1 cellular context compared by ENCODE assay signal in genomic region chr17:7023576-7024401, GRCh38.
TF ChIP-seq lines count a peak whose summit lies in the region.

No MANE protein-coding gene starts in this region.

TF ChIP-seq in GM12878, 131 proteins besides CTCF, POLR2A, EP300 and RAD21 (continues in another document):
- TF ChIP-seq CREB1 (IDR thresholded peaks at IDR 0.05; ENCODE audit: low read depth) (peak; percentile 65), IRF4 (IDR thresholded peaks at IDR 0.05; ENCODE audit: low read depth, low read length) (no peak), SP1 (IDR thresholded peaks at IDR 0.05; ENCODE audit: low read depth, low read length) (no peak), FOS (IDR thresholded peaks at IDR 0.05; ENCODE audit: borderline replicate concordance, extremely low read depth, insufficient read length) (no peak), POLR2AphosphoS5 (IDR thresholded peaks at IDR 0.05; ENCODE audit: low read length) (no peak), TCF7 (IDR thresholded peaks at IDR 0.05; ENCODE audit: borderline replicate concordance) (no peak), NFXL1 (IDR thresholded peaks at IDR 0.05; ENCODE audit: borderline replicate concordance) (no peak), MYC (IDR thresholded peaks at IDR 0.05; ENCODE audit: insufficient read depth, insufficient read length, insufficient replicate concordance, low read length, severe bottlenecking) (no peak), TCF12 (IDR thresholded peaks at IDR 0.05; ENCODE audit: low read depth, low read length) (no peak), PKNOX1 (IDR thresholded peaks at IDR 0.05) (no peak), TBL1XR1 (IDR thresholded peaks at IDR 0.05; ENCODE audit: low read depth, low read length) (no peak), BHLHE40 (IDR thresholded peaks at IDR 0.05; ENCODE audit: borderline replicate concordance in 1 of 2, low read depth in 2 of 2, low read length in 1 of 2) (peak in 1 of 2 experiments; percentile 35; a peak in 1 of 4 replicates), CHD4 (IDR thresholded peaks at IDR 0.05) (no peak), STAT3 (IDR thresholded peaks at IDR 0.05; ENCODE audit: low read depth, low read length) (no peak), MYB (IDR thresholded peaks at IDR 0.05; ENCODE audit: borderline replicate concordance, low read depth, low read length) (no peak), TAF1 (IDR thresholded peaks at IDR 0.05; ENCODE audit: borderline replicate concordance, low read depth, low read length) (no peak), SMAD1 (IDR thresholded peaks at IDR 0.05; ENCODE audit: low read depth, partially characterized antibody) (no peak), E4F1 (IDR thresholded peaks at IDR 0.05; ENCODE audit: borderline replicate concordance, partially characterized antibody) (no peak), PAX5 (IDR thresholded peaks at IDR 0.05; ENCODE audit: borderline replicate concordance, low read depth, low read length) (no peak), CUX1 (IDR thresholded peaks at IDR 0.05; ENCODE audit: insufficient replicate concordance, low read depth, low read length) (no peak), ZNF384 (IDR thresholded peaks at IDR 0.05; ENCODE audit: borderline replicate concordance, low read depth, low read length) (no peak), RB1 (IDR thresholded peaks at IDR 0.05; ENCODE audit: borderline replicate concordance) (0 out of 2 replicates have a peak, but pooled peaks have one; percentile 27), JUND (IDR thresholded peaks at IDR 0.05; ENCODE audit: low read depth, low read length) (0 out of 2 replicates have a peak, but pooled peaks have one; percentile 10), HDGF (IDR thresholded peaks at IDR 0.05) (no peak), CEBPB (IDR thresholded peaks at IDR 0.05; ENCODE audit: borderline replicate concordance in 1 of 2, low read depth in 2 of 2, low read length in 2 of 2) (no peak), RAD51 (IDR thresholded peaks at IDR 0.05) (no peak), CBX3 (IDR thresholded peaks at IDR 0.05; ENCODE audit: borderline replicate concordance, low read depth) (no peak), BACH1 (IDR thresholded peaks at IDR 0.05; ENCODE audit: borderline replicate concordance) (peak; percentile 28; the same call in 1 of the 2 replicates), BCL3 (IDR thresholded peaks at IDR 0.05; ENCODE audit: borderline replicate concordance, insufficient read depth, low read depth, low read length, poor library complexity, severe bottlenecking) (no peak), DPF2 (IDR thresholded peaks at IDR 0.05) (0 out of 2 replicates have a peak, but pooled peaks have one; percentile 16), ZBTB40 (IDR thresholded peaks at IDR 0.05; ENCODE audit: borderline replicate concordance) (no peak), CHD2 (IDR thresholded peaks at IDR 0.05; ENCODE audit: borderline replicate concordance, low read depth, low read length) (0 out of 2 replicates have a peak, but pooled peaks have one; percentile 25), NR2F1 (conservative IDR thresholded peaks at IDR 0.05) (no peak), IRF3 (IDR thresholded peaks at IDR 0.05) (no peak), CREM (IDR thresholded peaks at IDR 0.05; ENCODE audit: low read depth) (peak; percentile 63), POLR2AphosphoS2 (IDR thresholded peaks at IDR 0.05; ENCODE audit: low read depth, low read length) (no peak)
- TF ChIP-seq, protein P1, sequence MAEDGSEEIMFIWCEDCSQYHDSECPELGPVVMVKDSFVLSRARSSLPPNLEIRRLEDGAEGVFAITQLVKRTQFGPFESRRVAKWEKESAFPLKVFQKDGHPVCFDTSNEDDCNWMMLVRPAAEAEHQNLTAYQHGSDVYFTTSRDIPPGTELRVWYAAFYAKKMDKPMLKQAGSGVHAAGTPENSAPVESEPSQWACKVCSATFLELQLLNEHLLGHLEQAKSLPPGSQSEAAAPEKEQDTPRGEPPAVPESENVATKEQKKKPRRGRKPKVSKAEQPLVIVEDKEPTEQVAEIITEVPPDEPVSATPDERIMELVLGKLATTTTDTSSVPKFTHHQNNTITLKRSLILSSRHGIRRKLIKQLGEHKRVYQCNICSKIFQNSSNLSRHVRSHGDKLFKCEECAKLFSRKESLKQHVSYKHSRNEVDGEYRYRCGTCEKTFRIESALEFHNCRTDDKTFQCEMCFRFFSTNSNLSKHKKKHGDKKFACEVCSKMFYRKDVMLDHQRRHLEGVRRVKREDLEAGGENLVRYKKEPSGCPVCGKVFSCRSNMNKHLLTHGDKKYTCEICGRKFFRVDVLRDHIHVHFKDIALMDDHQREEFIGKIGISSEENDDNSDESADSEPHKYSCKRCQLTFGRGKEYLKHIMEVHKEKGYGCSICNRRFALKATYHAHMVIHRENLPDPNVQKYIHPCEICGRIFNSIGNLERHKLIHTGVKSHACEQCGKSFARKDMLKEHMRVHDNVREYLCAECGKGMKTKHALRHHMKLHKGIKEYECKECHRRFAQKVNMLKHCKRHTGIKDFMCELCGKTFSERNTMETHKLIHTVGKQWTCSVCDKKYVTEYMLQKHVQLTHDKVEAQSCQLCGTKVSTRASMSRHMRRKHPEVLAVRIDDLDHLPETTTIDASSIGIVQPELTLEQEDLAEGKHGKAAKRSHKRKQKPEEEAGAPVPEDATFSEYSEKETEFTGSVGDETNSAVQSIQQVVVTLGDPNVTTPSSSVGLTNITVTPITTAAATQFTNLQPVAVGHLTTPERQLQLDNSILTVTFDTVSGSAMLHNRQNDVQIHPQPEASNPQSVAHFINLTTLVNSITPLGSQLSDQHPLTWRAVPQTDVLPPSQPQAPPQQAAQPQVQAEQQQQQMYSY (CRISPR knock-in tag; IDR thresholded peaks at IDR 0.05), result no peak
- TF ChIP-seq, protein P2, sequence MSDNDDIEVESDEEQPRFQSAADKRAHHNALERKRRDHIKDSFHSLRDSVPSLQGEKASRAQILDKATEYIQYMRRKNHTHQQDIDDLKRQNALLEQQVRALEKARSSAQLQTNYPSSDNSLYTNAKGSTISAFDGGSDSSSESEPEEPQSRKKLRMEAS (IDR thresholded peaks at IDR 0.05; ENCODE audit: low read depth, low read length), result peak; percentile 16; the same call in 1 of the 2 replicates
- TF ChIP-seq, protein P3, sequence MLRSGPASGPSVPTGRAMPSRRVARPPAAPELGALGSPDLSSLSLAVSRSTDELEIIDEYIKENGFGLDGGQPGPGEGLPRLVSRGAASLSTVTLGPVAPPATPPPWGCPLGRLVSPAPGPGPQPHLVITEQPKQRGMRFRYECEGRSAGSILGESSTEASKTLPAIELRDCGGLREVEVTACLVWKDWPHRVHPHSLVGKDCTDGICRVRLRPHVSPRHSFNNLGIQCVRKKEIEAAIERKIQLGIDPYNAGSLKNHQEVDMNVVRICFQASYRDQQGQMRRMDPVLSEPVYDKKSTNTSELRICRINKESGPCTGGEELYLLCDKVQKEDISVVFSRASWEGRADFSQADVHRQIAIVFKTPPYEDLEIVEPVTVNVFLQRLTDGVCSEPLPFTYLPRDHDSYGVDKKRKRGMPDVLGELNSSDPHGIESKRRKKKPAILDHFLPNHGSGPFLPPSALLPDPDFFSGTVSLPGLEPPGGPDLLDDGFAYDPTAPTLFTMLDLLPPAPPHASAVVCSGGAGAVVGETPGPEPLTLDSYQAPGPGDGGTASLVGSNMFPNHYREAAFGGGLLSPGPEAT (IDR thresholded peaks at IDR 0.05; ENCODE audit: low read depth), result no peak
